In genomic region chr11:2781413-2782274, GRCh38 we compare ENCODE assay signal across 12 cellular contexts.
A peak's percentile ranks its signal among the peaks of the same experiment; 100 is the strongest.
DNase-seq lines count a peak whose midpoint lies in the region; ATAC-seq and TF ChIP-seq lines count a peak whose summit lies in the region.
"Had no signal": no experiment of that assay in that cellular context is flagged by ENCODE, and none has a peak within 500 bp of the region (broad histone marks: within the 10 kb centered on the region; RNA-seq: fewer than 3 reads in every experiment).

No MANE protein-coding gene starts in this region.

- no peaks in the 10 kb centered on the region for H3K79me2 ChIP-seq in trophoblast cell (ENCODE audit: control insufficient read depth, insufficient read depth, low read length, poor library complexity)

- H3K4me1 Mint-ChIP-seq in Calu3 (ENCODE audit: low read depth, unreplicated experiment): peaks cover 8% of the 10 kb centered on the region

- H3K79me1 ChIP-seq in trophoblast cell (ENCODE audit: low read length): no peaks in the 10 kb centered on the region

- CTCF ChIA-PET in Calu3 (lab: Charles Lee): no interaction called here

- H2BK120ac ChIP-seq in trophoblast cell (ENCODE audit: insufficient read depth, low read length, poor library complexity): no peak overlapping the region

- no peaks in the 10 kb centered on the region for H3K36me3 ChIP-seq in trophoblast cell (ENCODE audit: control insufficient read depth in 1 of 2, insufficient read depth in 2 of 2, low read length in 2 of 2)

- no peak overlapping the region for H3K4ac ChIP-seq in trophoblast cell (ENCODE audit: low read depth, low read length)

- H3K4me3 ChIP-seq in right cardiac atrium (ENCODE audit: low read length) (no peak overlapping the region), trophoblast cell (ENCODE audit: low read depth, low read length) (no peak overlapping the region)

- peaks cover 19% of the 10 kb centered on the region for H3K4me1 ChIP-seq in right cardiac atrium (ENCODE audit: control insufficient read depth, insufficient read depth, low read length)
- peaks cover 12 to 25% of the 10 kb centered on the region in 2 experiments for H3K4me1 ChIP-seq in trophoblast cell (ENCODE audit: control insufficient read depth in 1 of 2, insufficient read depth in 2 of 2, low read length in 2 of 2)

- H3K9me3 ChIP-seq in right cardiac atrium (ENCODE audit: control insufficient read depth, low read length) (no peaks in the 10 kb centered on the region), trophoblast cell (ENCODE audit: insufficient read depth, low read depth, low read length) (no peaks in the 10 kb centered on the region)

- H3K23ac ChIP-seq in trophoblast cell (ENCODE audit: low read length): no peak overlapping the region

- H3K27ac ChIP-seq in right cardiac atrium (ENCODE audit: low read length) (peak overlapping the region; percentile 75), trophoblast cell (ENCODE audit: low read depth, low read length) (no peak overlapping the region)
- H3K27ac ChIP-seq: VCaP had no signal

- intact Hi-C loops in Calu3 (cut with micrococcal nuclease; ENCODE audit: unreplicated experiment) (no loop called here), right cardiac atrium (cut with DNase I) (no loop called here)

- no peak overlapping the region for H3K4me2 ChIP-seq in trophoblast cell (ENCODE audit: low read length)

- no peak overlapping the region for H2AFZ ChIP-seq in trophoblast cell (ENCODE audit: insufficient read depth, low read length, poor library complexity)

- peaks cover under 1% of the 10 kb centered on the region for H3K9me3 Mint-ChIP-seq in Calu3 (ENCODE audit: low read depth, unreplicated experiment)

- in situ Hi-C loops in G401 (cut with HindIII; ENCODE audit: low sequenced_read_pairs): no loop called here

- H2AK5ac ChIP-seq in trophoblast cell (ENCODE audit: low read length): peak overlapping the region; percentile 2

- no peak overlapping the region for H4K91ac ChIP-seq in trophoblast cell (ENCODE audit: low read depth, low read length)

- ATAC-seq in right cardiac atrium: peak in 1 of 2 donors; percentile 3

- H3K14ac ChIP-seq in trophoblast cell (ENCODE audit: low read length): no peak overlapping the region

- no peak overlapping the region for H3K9ac ChIP-seq in trophoblast cell (ENCODE audit: low read length)

- no peaks in the 10 kb centered on the region for H3K36me3 Mint-ChIP-seq in Calu3 (ENCODE audit: insufficient read depth, unreplicated experiment)

- no peak overlapping the region for H2BK12ac ChIP-seq in trophoblast cell (ENCODE audit: low read length)

- no peak overlapping the region for H2BK5ac ChIP-seq in trophoblast cell (ENCODE audit: low read depth, low read length, poor library complexity)

- H3K27me3 Mint-ChIP-seq in Calu3 (ENCODE audit: unreplicated experiment): no peaks in the 10 kb centered on the region

- H3K27me3 ChIP-seq in right cardiac atrium (ENCODE audit: control insufficient read depth, insufficient read depth) (no peaks in the 10 kb centered on the region), trophoblast cell (ENCODE audit: insufficient read depth, low read length) (no peaks in the 10 kb centered on the region)

- no peak overlapping the region for H3K27ac Mint-ChIP-seq in Calu3 (ENCODE audit: unreplicated experiment)

- no peak for TF ChIP-seq CTCF in Calu3 (IDR thresholded peaks at IDR 0.05; ENCODE audit: unreplicated experiment)

- BruUV-seq in Calu3 (replicated peaks; lab: Mats Ljungman, UMichigan): no TSS peak

- H3K4me3 Mint-ChIP-seq in Calu3 (ENCODE audit: low read depth, unreplicated experiment): no peak overlapping the region

- WGBS in right cardiac atrium: 67% methylated on average over 19 of the region's 19 CpGs
- WGBS in trophoblast cell (ENCODE audit: extremely low coverage, insufficient coverage, insufficient read length): no CpG with 5 or more reads among the region's 19 CpGs

- DNase-seq in Calu3: peak; percentile 0
- DNase-seq in activated naive CD4-positive, alpha-beta T cell treated with anti-CD3 and anti-CD28 coated beads, Interleukin-2, amount 50 U/mL, for 16 hours: peak; percentile 2
- peak in 1 of 3 donors; percentile 51 for DNase-seq in right cardiac atrium
- DNase-seq in trophoblast cell: no peak
- DNase-seq in G401 (ENCODE audit: low spot score): no peak
- no peak for DNase-seq in NCI-H2196 (lab: John Stamatoyannopoulos, UW; ENCODE audit: unreplicated experiment)
- DNase-seq in NCI-H526 (lab: John Stamatoyannopoulos, UW): no peak
- DNase-seq in GM03348 (ENCODE audit: low spot score): no peak
- DNase-seq: kidney glomerular epithelial cell; NCI-H1694; stimulated activated naive CD4-positive, alpha-beta T cell had no signal

- H4K12ac ChIP-seq in trophoblast cell (ENCODE audit: low read depth, low read length): no peak overlapping the region

- H4K8ac ChIP-seq in trophoblast cell (ENCODE audit: low read depth, low read length): no peak overlapping the region

- no peak overlapping the region for H3K18ac ChIP-seq in trophoblast cell (ENCODE audit: low read length)

Comparison
In these comparisons a context has a peak if more than half of its experiments do, and no peak if none do; other contexts are left out.
1. DNase-seq: peak in Calu3 (single experiment) and activated naive CD4-positive, alpha-beta T cell treated with anti-CD3 and anti-CD28 coated beads, Interleukin-2, amount 50 U/mL, for 16 hours (single experiment); none in trophoblast cell (0 of 2), G401 (single experiment), NCI-H2196 (single experiment), NCI-H526 (0 of 2) and GM03348 (single experiment).